ENCODE assay signal across 8 cellular contexts in the genomic region with DNA sequence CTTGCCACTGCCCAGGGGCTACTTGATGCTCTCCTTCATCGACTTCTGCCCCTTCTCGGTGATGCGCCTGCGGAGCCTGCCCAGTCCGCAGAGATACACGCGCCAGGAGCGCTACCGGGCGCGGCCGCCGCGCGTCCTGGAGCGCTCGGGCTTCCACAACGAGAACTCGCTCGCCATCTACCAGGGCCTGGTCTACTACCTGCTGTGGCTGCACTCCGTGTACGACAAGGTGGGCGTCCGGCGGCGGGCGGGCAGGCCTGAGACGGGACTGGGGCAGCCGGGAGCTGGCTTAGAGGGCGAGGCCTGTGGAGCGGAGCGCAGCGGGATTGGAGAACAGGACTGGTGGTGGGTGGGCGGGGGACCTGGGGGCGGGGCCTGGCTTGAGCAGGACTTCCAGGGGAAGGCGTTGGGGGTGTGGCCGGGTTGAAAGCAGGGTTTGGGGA. TPM values are rescaled to one million over a fixed set of nuclear protein-coding genes. Genes with fewer than 3 reads are reported as not detected.
DNase-seq lines count a peak whose midpoint lies in the region; FAIRE-seq and TF ChIP-seq lines count a peak whose summit lies in the region.

No MANE protein-coding gene starts in this region.

- peaks cover 10% of the 10 kb centered on the region for H3K4me1 Mint-ChIP-seq in activated naive CD4-positive, alpha-beta T cell treated with anti-CD3 and anti-CD28 coated beads for 36 hours (ENCODE audit: low read depth)

- no peak for TF ChIP-seq EP300 in suprapubic skin (IDR thresholded peaks at IDR 0.05)

- H3K9me3 ChIP-seq in SJCRH30 (replicated peaks) (no peaks in the 10 kb centered on the region), neutrophil (no peaks in the 10 kb centered on the region), suprapubic skin (no peaks in the 10 kb centered on the region)

- FAIRE-seq in GM12891 (lab: Jason Lieb, UNC), result peak; percentile 75

- H3K9me3 Mint-ChIP-seq in activated naive CD4-positive, alpha-beta T cell treated with anti-CD3 and anti-CD28 coated beads for 36 hours, result no peaks in the 10 kb centered on the region

- no peaks in the 10 kb centered on the region for H3K36me3 Mint-ChIP-seq in activated naive CD4-positive, alpha-beta T cell treated with anti-CD3 and anti-CD28 coated beads for 36 hours (ENCODE audit: low read depth)

- peak overlapping the region; percentile 78 for H3K4me3 Mint-ChIP-seq in activated naive CD4-positive, alpha-beta T cell treated with anti-CD3 and anti-CD28 coated beads for 36 hours

- no peak overlapping the region for H3K27ac Mint-ChIP-seq in activated naive CD4-positive, alpha-beta T cell treated with anti-CD3 and anti-CD28 coated beads for 36 hours

- WGBS in suprapubic skin, result no CpG with 5 or more reads among the region's 37 CpGs

- H3K36me3 ChIP-seq in SJCRH30 (no peaks in the 10 kb centered on the region), neutrophil (no peaks in the 10 kb centered on the region), suprapubic skin (no peaks in the 10 kb centered on the region)

- CTCF ChIA-PET in activated naive CD4-positive, alpha-beta T cell treated with anti-CD3 and anti-CD28 coated beads for 36 hours (lab: Charles Lee), result interaction anchor here (0.9 to 1.2 kb wide), 2 partner anchors 23 to 118 kb away, joined by 3 to 6 read pairs; no protein-coding TSS in a partner anchor

- DNase-seq in GM12891 (ENCODE audit: insufficient read length, low spot score) (peak; percentile 75), KG1 (lab: John Stamatoyannopoulos, UW) (peak; percentile 35), SJCRH30 (peak; percentile 86 to 88), globus pallidus (ENCODE audit: low spot score) (peak; percentile 38), suprapubic skin (ENCODE audit: low spot score in 2 of 2) (peak; percentile 81 to 87), NK-92 (lab: John Stamatoyannopoulos, UW; ENCODE audit: unreplicated experiment) (no peak)
- peak; percentile 66 for DNase-seq in activated naive CD4-positive, alpha-beta T cell treated with anti-CD3 and anti-CD28 coated beads for 36 hours

- H3K27me3 ChIP-seq in SJCRH30, result peaks cover 8% of the 10 kb centered on the region; the same call in 1 of the 2 replicates
- peaks cover 78% of the 10 kb centered on the region for H3K27me3 ChIP-seq in neutrophil
- H3K27me3 ChIP-seq in suprapubic skin, result peaks cover 19% of the 10 kb centered on the region

- peak; percentile 40 for TF ChIP-seq CTCF in neutrophil (IDR thresholded peaks at IDR 0.05)
- TF ChIP-seq CTCF in suprapubic skin (IDR thresholded peaks at IDR 0.05), result peak in 1 of 2 donors; percentile 36

- H3K4me3 ChIP-seq in SJCRH30, result peak overlapping the region; percentile 58
- H3K4me3 ChIP-seq in neutrophil (ENCODE audit: low read depth in 1 of 2, low read length in 1 of 2), result peak overlapping the region; percentile 58 to 67
- peak overlapping the region; percentile 70 for H3K4me3 ChIP-seq in suprapubic skin

- peaks cover 31% of the 10 kb centered on the region for H3K27me3 Mint-ChIP-seq in activated naive CD4-positive, alpha-beta T cell treated with anti-CD3 and anti-CD28 coated beads for 36 hours (ENCODE audit: low read depth)

- peaks cover 3% of the 10 kb centered on the region; the same call in 1 of the 2 replicates for H3K4me1 ChIP-seq in SJCRH30
- H3K4me1 ChIP-seq in neutrophil (ENCODE audit: control insufficient read depth in 1 of 2, insufficient read depth in 1 of 2, low read depth in 1 of 2, low read length in 1 of 2), result peaks cover 17 to 18% of the 10 kb centered on the region in 2 experiments
- H3K4me1 ChIP-seq in suprapubic skin, result peaks cover 21% of the 10 kb centered on the region

- intact Hi-C loops in activated naive CD4-positive, alpha-beta T cell treated with anti-CD3 and anti-CD28 coated beads for 36 hours (cut with micrococcal nuclease), result loop anchor here (1.0 to 2.0 kb wide), 2 partner anchors 25 to 281 kb away; no protein-coding TSS in a partner anchor

- H3K27ac ChIP-seq in SJCRH30 (no peak overlapping the region), neutrophil (no peak overlapping the region), suprapubic skin (peak overlapping the region; percentile 40)

- TF ChIP-seq POLR2A in GM12891 (IDR thresholded peaks at IDR 0.05; ENCODE audit: low read depth, low read length) (no peak), suprapubic skin (IDR thresholded peaks at IDR 0.05) (no peak)

TF ChIP-seq in GM12891, 5 proteins besides CTCF, POLR2A, EP300 and RAD21:
- TF ChIP-seq PAX5 (IDR thresholded peaks at IDR 0.05; ENCODE audit: insufficient read depth, low read length, severe bottlenecking) (no peak), SPI1 (IDR thresholded peaks at IDR 0.05; ENCODE audit: low read depth, low read length) (no peak), POLR2AphosphoS5 (IDR thresholded peaks at IDR 0.05; ENCODE audit: low read depth, low read length) (no peak), POU2F2 (IDR thresholded peaks at IDR 0.05; ENCODE audit: low read depth, low read length) (no peak), TAF1 (IDR thresholded peaks at IDR 0.05; ENCODE audit: low read depth, low read length) (no peak)

RNA-seq across cellular contexts. Expression of a gene that starts 12.7 kb away (rescaled TPM):
- 171 TPM for polyA plus RNA-seq in GM12891 (2012; ENCODE audit: low read depth, missing spikeins)
- 352 and 382 TPM in 2 replicates for total RNA-seq in SJCRH30 (2014; rRNA removed; shearing (Covaris generic))
- total RNA-seq in activated naive CD4-positive, alpha-beta T cell treated with anti-CD3 and anti-CD28 coated beads for 36 hours, result 100 to 1,000 TPM; 194 to 204 TPM
- 100 to 1,000 TPM; 190 to 303 (median 296) TPM for total RNA-seq in suprapubic skin

RNA-seq across cellular contexts. Expression of a gene that starts 26.0 kb away (rescaled TPM):
- 1.1 TPM for polyA plus RNA-seq in GM12891 (2012; ENCODE audit: low read depth, missing spikeins)
- 0.77 and 1.1 TPM in 2 replicates for total RNA-seq in SJCRH30 (2014; rRNA removed; shearing (Covaris generic))
- 1 to 10 TPM; 2.5 to 2.7 TPM for total RNA-seq in activated naive CD4-positive, alpha-beta T cell treated with anti-CD3 and anti-CD28 coated beads for 36 hours
- 10 to 100 TPM in 2 of 4 donors, 1 to 10 TPM in 2; 4.1 to 26.3 (median 13.8) TPM for total RNA-seq in suprapubic skin

RNA-seq across cellular contexts. Expression of a gene that starts 26.2 kb away (rescaled TPM):
- not detected for polyA plus RNA-seq in GM12891 (2012; ENCODE audit: low read depth, missing spikeins)
- 0.23 and 0.59 TPM in 2 replicates for total RNA-seq in SJCRH30 (2014; rRNA removed; shearing (Covaris generic))
- total RNA-seq in activated naive CD4-positive, alpha-beta T cell treated with anti-CD3 and anti-CD28 coated beads for 36 hours, result under 1 TPM; 0.26 to 0.40 TPM
- total RNA-seq in suprapubic skin, result under 1 TPM in 3 of 4 donors, not detected in 1; 0.26 to 0.68 (median 0.60) TPM

RNA-seq across cellular contexts. Expression of a gene that starts 26.8 kb away (rescaled TPM):
- 0.40 TPM for polyA plus RNA-seq in GM12891 (2012; ENCODE audit: low read depth, missing spikeins)
- total RNA-seq in SJCRH30 (2014; rRNA removed; shearing (Covaris generic)), result 1.1 and 2.3 TPM in 2 replicates
- 1 to 10 TPM; 1.6 to 1.7 TPM for total RNA-seq in activated naive CD4-positive, alpha-beta T cell treated with anti-CD3 and anti-CD28 coated beads for 36 hours
- 1 to 10 TPM in 2 of 4 donors, under 1 TPM in 2; 0.44 to 3.5 (median 1.2) TPM for total RNA-seq in suprapubic skin

RNA-seq across cellular contexts. Expression of a gene that starts 41.2 kb away (rescaled TPM):
- polyA plus RNA-seq in GM12891 (2012; ENCODE audit: low read depth, missing spikeins), result 10.3 TPM
- 2.8 and 4.6 TPM in 2 replicates for total RNA-seq in SJCRH30 (2014; rRNA removed; shearing (Covaris generic))
- total RNA-seq in activated naive CD4-positive, alpha-beta T cell treated with anti-CD3 and anti-CD28 coated beads for 36 hours, result 10 to 100 TPM; 21.5 to 27.0 TPM
- 10 to 100 TPM; 32.6 to 45.6 (median 36.7) TPM for total RNA-seq in suprapubic skin
